In the genomic region with DNA sequence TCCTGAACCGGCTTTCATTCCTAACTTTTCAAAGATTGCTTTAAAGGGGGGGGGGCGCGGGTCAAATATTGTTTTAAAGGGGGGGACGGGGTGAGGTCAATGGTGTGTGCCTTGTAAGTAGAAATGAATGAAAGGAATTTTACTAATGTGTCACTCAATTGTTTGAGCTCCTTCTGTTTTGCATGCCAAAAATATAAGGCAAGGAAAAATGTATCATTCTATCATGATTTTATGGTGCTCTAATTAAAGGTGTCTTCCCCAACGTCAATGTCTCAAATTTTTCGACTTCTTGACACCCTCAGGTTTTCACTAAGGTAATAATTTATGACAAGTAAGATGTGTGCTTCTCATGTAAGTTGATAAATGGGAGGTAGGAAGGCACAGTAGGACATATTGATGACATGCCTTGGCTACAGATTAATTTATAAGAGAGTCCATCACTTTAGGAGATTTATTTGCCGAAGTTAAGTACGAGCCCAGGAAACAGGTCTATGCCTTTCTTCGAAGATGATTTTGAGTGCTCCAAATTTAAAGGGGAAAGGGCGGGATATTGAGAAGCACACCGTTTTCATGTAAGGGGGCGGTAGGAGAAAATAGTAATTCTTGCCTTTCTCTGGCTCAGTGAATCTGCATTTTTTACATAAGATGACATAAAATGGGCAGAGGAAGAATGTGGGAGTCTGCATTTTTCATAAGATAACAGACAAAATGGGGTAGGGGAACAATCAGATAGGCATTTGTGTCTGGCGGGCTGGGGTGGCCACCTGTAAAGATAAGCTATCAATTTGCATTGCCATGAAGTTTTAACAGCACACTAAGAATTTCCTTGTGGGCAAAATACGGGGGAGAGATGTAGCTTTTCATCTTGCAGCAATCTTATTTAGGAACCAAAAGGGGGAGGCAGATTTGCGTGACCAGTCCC, we compare ENCODE assay signal across 8 cellular contexts. TPM values are rescaled to one million over a fixed set of nuclear protein-coding genes. Genes with fewer than 3 reads are reported as not detected.
A peak's percentile ranks its signal among the peaks of the same experiment; 100 is the strongest.
DNase-seq lines count a peak whose midpoint lies in the region; ATAC-seq and TF ChIP-seq lines count a peak whose summit lies in the region.

No MANE protein-coding gene starts in this region.

- no peaks in the 10 kb centered on the region for H3K9me3 ChIP-seq in right lobe of liver

- H3K4me1 Mint-ChIP-seq in activated naive CD4-positive, alpha-beta T cell treated with anti-CD3 and anti-CD28 coated beads, Interleukin-2, amount 10 ng/mL, durations not matched to agents 7 days and 5 days, result peaks cover 46% of the 10 kb centered on the region
- peaks cover 10% of the 10 kb centered on the region for H3K4me1 Mint-ChIP-seq in type B pancreatic cell (ENCODE audit: unreplicated experiment)

- 18% methylated on average over 15 of the region's 15 CpGs for WGBS in right lobe of liver (ENCODE audit: insufficient coverage, low coverage, low lambda C conversion rate, missing lambda C conversion rate)

- no peaks in the 10 kb centered on the region for H3K27me3 ChIP-seq in right lobe of liver

- in situ Hi-C loops in astrocyte of the cerebellum (cut with HindIII; ENCODE audit: low sequenced_read_pairs), result no loop called here

- ATAC-seq in right lobe of liver, result no peak
- ATAC-seq in GM18505 (IDR thresholded peaks at IDR 0.05; ENCODE audit: unreplicated experiment), result no peak
- ATAC-seq in HG02763 (IDR thresholded peaks at IDR 0.05; ENCODE audit: unreplicated experiment), result no peak

- no peak for TF ChIP-seq POLR2A in right lobe of liver (IDR thresholded peaks at IDR 0.05)
- TF ChIP-seq POLR2A in GM18505 (IDR thresholded peaks at IDR 0.05; ENCODE audit: borderline replicate concordance, extremely low read depth, insufficient read depth, insufficient read length), result no peak

- CTCF ChIA-PET in activated naive CD4-positive, alpha-beta T cell treated with anti-CD3 and anti-CD28 coated beads, Interleukin-2, amount 10 ng/mL, durations not matched to agents 7 days and 5 days (lab: Charles Lee), result interaction anchor here (1.2 to 4.3 kb wide), 2 partner anchors 13 to 128 kb away, joined by 3 to 12 read pairs; no protein-coding TSS in a partner anchor

- H3K27ac Mint-ChIP-seq in activated naive CD4-positive, alpha-beta T cell treated with anti-CD3 and anti-CD28 coated beads, Interleukin-2, amount 10 ng/mL, durations not matched to agents 7 days and 5 days, result peak overlapping the region; percentile 99
- peak overlapping the region; percentile 99 for H3K27ac Mint-ChIP-seq in type B pancreatic cell

- H3K4me3 ChIP-seq in astrocyte of the cerebellum (ENCODE audit: low read depth, low read length) (peak overlapping the region; percentile 97), right lobe of liver (peak overlapping the region; percentile 70 to 82 (median 73))

- peaks cover 7% of the 10 kb centered on the region for H3K27me3 Mint-ChIP-seq in activated naive CD4-positive, alpha-beta T cell treated with anti-CD3 and anti-CD28 coated beads, Interleukin-2, amount 10 ng/mL, durations not matched to agents 7 days and 5 days
- H3K27me3 Mint-ChIP-seq in type B pancreatic cell, result peaks cover 15% of the 10 kb centered on the region

- peaks cover 0 to 13% (median 6%) of the 10 kb centered on the region in 4 donors for H3K4me1 ChIP-seq in right lobe of liver

- H3K27ac ChIP-seq in right lobe of liver, result peak overlapping the region; percentile 28 to 80 (median 59)

- no peak for TF ChIP-seq CTCF in astrocyte of the cerebellum (IDR thresholded peaks at IDR 0.05; ENCODE audit: low read depth, low read length, missing control alignments)
- TF ChIP-seq CTCF in right lobe of liver (IDR thresholded peaks at IDR 0.05), result no peak
- no peak for TF ChIP-seq CTCF in type B pancreatic cell (conservative IDR thresholded peaks at IDR 0.05)

- peaks cover 7% of the 10 kb centered on the region for H3K36me3 Mint-ChIP-seq in activated naive CD4-positive, alpha-beta T cell treated with anti-CD3 and anti-CD28 coated beads, Interleukin-2, amount 10 ng/mL, durations not matched to agents 7 days and 5 days
- peaks cover 6% of the 10 kb centered on the region for H3K36me3 Mint-ChIP-seq in type B pancreatic cell

- H3K4me3 Mint-ChIP-seq in activated naive CD4-positive, alpha-beta T cell treated with anti-CD3 and anti-CD28 coated beads, Interleukin-2, amount 10 ng/mL, durations not matched to agents 7 days and 5 days, result peak overlapping the region; percentile 99
- H3K4me3 Mint-ChIP-seq in type B pancreatic cell, result peak overlapping the region; percentile 100

- DNase-seq in activated naive CD4-positive, alpha-beta T cell treated with anti-CD3 and anti-CD28 coated beads, Interleukin-2, amount 10 ng/mL, durations not matched to agents 7 days and 5 days, result no peak
- DNase-seq in activated naive CD4-positive, alpha-beta T cell treated with anti-CD3 and anti-CD28 coated beads, Interleukin-2, amount 50 U/mL, for 16 hours, result no peak
- no peak for DNase-seq in astrocyte of the cerebellum (ENCODE audit: low read depth)
- no peak for DNase-seq in right lobe of liver
- no peak for DNase-seq in type B pancreatic cell (ENCODE audit: extremely low spot score, unreplicated experiment)
- DNase-seq in amniotic stem cell (lab: John Stamatoyannopoulos, UW), result no peak

- intact Hi-C loops in right lobe of liver (cut with DNase I), result no loop called here

- no peaks in the 10 kb centered on the region for H3K36me3 ChIP-seq in right lobe of liver

- H3K9me3 Mint-ChIP-seq in activated naive CD4-positive, alpha-beta T cell treated with anti-CD3 and anti-CD28 coated beads, Interleukin-2, amount 10 ng/mL, durations not matched to agents 7 days and 5 days, result no peaks in the 10 kb centered on the region
- no peaks in the 10 kb centered on the region for H3K9me3 Mint-ChIP-seq in type B pancreatic cell

RNA-seq across cellular contexts. Expression of a gene that starts 1.2 kb away (rescaled TPM):
- total RNA-seq in right lobe of liver (10 to 100 TPM; 25.7 to 37.3 (median 29.5) TPM), type B pancreatic cell (ENCODE audit: low replicate concordance) (43.6 and 45.6 TPM in 2 replicates)
